ENCODE assay signal across 8 cellular contexts in genomic region chr11:10725114-10725906, GRCh38. TPM values are rescaled to one million over a fixed set of nuclear protein-coding genes. Genes with fewer than 3 reads are reported as not detected.
A peak's percentile ranks its signal among the peaks of the same experiment; 100 is the strongest.
DNase-seq lines count a peak whose midpoint lies in the region; ATAC-seq and TF ChIP-seq lines count a peak whose summit lies in the region.

No MANE protein-coding gene starts in this region.

- POLR2A ChIA-PET in HEK293T (lab: Yijun Ruan, JAX): no interaction called here

- H3K9me3 Mint-ChIP-seq in activated CD8-positive, alpha-beta memory T cell treated with anti-CD3 and anti-CD28 coated beads, Interleukin-2, amount 10 ng/mL, durations not matched to agents 7 days and 5 days (ENCODE audit: low read depth): no peaks in the 10 kb centered on the region

- CTCF ChIA-PET in activated CD8-positive, alpha-beta memory T cell treated with anti-CD3 and anti-CD28 coated beads, Interleukin-2, amount 10 ng/mL, durations not matched to agents 7 days and 5 days (lab: Charles Lee): interaction anchor here (0.9 to 1.8 kb wide), 2 partner anchors 10 to 185 kb away, joined by 3 to 4 read pairs; partner anchors contain the start of gene RNF141
- CTCF ChIA-PET in HEK293T (lab: Yijun Ruan, JAX): no interaction called here

- H3K36me3 Mint-ChIP-seq in activated CD8-positive, alpha-beta memory T cell treated with anti-CD3 and anti-CD28 coated beads, Interleukin-2, amount 10 ng/mL, durations not matched to agents 7 days and 5 days: peaks cover 1% of the 10 kb centered on the region

- H3K27ac Mint-ChIP-seq in activated CD8-positive, alpha-beta memory T cell treated with anti-CD3 and anti-CD28 coated beads, Interleukin-2, amount 10 ng/mL, durations not matched to agents 7 days and 5 days: no peak overlapping the region

- ATAC-seq in activated CD8-positive, alpha-beta memory T cell treated with anti-CD3 and anti-CD28 coated beads, Interleukin-2, amount 10 ng/mL, durations not matched to agents 7 days and 5 days: peak; percentile 39
- ATAC-seq in GM18909 (IDR thresholded peaks at IDR 0.05; ENCODE audit: poor library complexity, unreplicated experiment) (no peak), HG03025 (IDR thresholded peaks at IDR 0.05; ENCODE audit: low FRiP score, unreplicated experiment) (no peak), HG03469 (IDR thresholded peaks at IDR 0.05; ENCODE audit: unreplicated experiment) (no peak)

- H3K4me1 Mint-ChIP-seq in activated CD8-positive, alpha-beta memory T cell treated with anti-CD3 and anti-CD28 coated beads, Interleukin-2, amount 10 ng/mL, durations not matched to agents 7 days and 5 days: peaks cover 15% of the 10 kb centered on the region

- H3K27me3 Mint-ChIP-seq in activated CD8-positive, alpha-beta memory T cell treated with anti-CD3 and anti-CD28 coated beads, Interleukin-2, amount 10 ng/mL, durations not matched to agents 7 days and 5 days: peaks cover 8% of the 10 kb centered on the region

- no peak overlapping the region for H3K4me3 Mint-ChIP-seq in activated CD8-positive, alpha-beta memory T cell treated with anti-CD3 and anti-CD28 coated beads, Interleukin-2, amount 10 ng/mL, durations not matched to agents 7 days and 5 days

- DNase-seq in AML-193 (lab: John Stamatoyannopoulos, UW) (peak; percentile 92 to 94), HT1080 (ENCODE audit: low read depth) (peak; percentile 93), hepatic stellate cell (ENCODE audit: low spot score) (peak; percentile 50), HEK293T (ENCODE audit: extremely low spot score) (no peak)
- no peak for DNase-seq in activated CD8-positive, alpha-beta memory T cell treated with anti-CD3 and anti-CD28 coated beads, Interleukin-2, amount 10 ng/mL, durations not matched to agents 7 days and 5 days

TF ChIP-seq in HEK293T, 16 proteins besides CTCF, POLR2A, EP300 and RAD21:
- TF ChIP-seq PKNOX1 (IDR thresholded peaks at IDR 0.05): no peak
- TF ChIP-seq TARDBP (IDR thresholded peaks at IDR 0.05): no peak
- no peak for TF ChIP-seq HDGF (IDR thresholded peaks at IDR 0.05; ENCODE audit: borderline replicate concordance)
- TF ChIP-seq FOXA1 (IDR thresholded peaks at IDR 0.05): no peak
- TF ChIP-seq SP1 (IDR thresholded peaks at IDR 0.05): no peak
- TF ChIP-seq ELF4 (IDR thresholded peaks at IDR 0.05): no peak

RNA-seq across cellular contexts. Expression of gene CTR9, which starts 25.7 kb away (rescaled TPM):
- total RNA-seq in HT1080 (2014; rRNA removed; shearing (Covaris generic)): 26.4 and 31.0 TPM in 2 replicates
- 32.2 and 35.9 TPM in 2 replicates for polyA plus RNA-seq in HT1080 (2015; cell fraction: cytosol; rRNA removed)
- polyA plus RNA-seq in HT1080 (2015; cell fraction: nucleus; rRNA removed): 85.0 and 89.8 TPM in 2 replicates
- total RNA-seq in activated CD8-positive, alpha-beta memory T cell treated with anti-CD3 and anti-CD28 coated beads, Interleukin-2, amount 10 ng/mL, durations not matched to agents 7 days and 5 days: 10 to 100 TPM; 33.9 to 44.6 TPM

RNA-seq across cellular contexts. Expression of gene IRAG1, which starts 31.8 kb away (rescaled TPM):
- total RNA-seq in HT1080 (2014; rRNA removed; shearing (Covaris generic)): 0.02 TPM in 1 of 2 replicates, not detected in the other
- 0.06 and 0.09 TPM in 2 replicates for polyA plus RNA-seq in HT1080 (2015; cell fraction: cytosol; rRNA removed)
- 0.08 TPM in 1 of 2 replicates, not detected in the other for polyA plus RNA-seq in HT1080 (2015; cell fraction: nucleus; rRNA removed)
- total RNA-seq in activated CD8-positive, alpha-beta memory T cell treated with anti-CD3 and anti-CD28 coated beads, Interleukin-2, amount 10 ng/mL, durations not matched to agents 7 days and 5 days: not detected

Comparison
In these comparisons a context has a peak if more than half of its experiments do, and no peak if none do; other contexts are left out.
1. DNase-seq: peak in AML-193 (2 of 2), HT1080 (single experiment) and hepatic stellate cell (single experiment); none in activated CD8-positive, alpha-beta memory T cell treated with anti-CD3 and anti-CD28 coated beads, Interleukin-2, amount 10 ng/mL, durations not matched to agents 7 days and 5 days (single experiment) and HEK293T (single experiment).